8 cellular contexts compared by ENCODE assay signal in genomic region chr12:69359531-69360347, GRCh38. TPM values are rescaled to one million over a fixed set of nuclear protein-coding genes. Genes with fewer than 3 reads are reported as not detected.
DNase-seq lines count a peak whose midpoint lies in the region; ATAC-seq and TF ChIP-seq lines count a peak whose summit lies in the region.

YEATS4 (plus strand) TSS chr12:69359743; CDS start chr12:69359973, 230 bp downstream.

- H3K9ac ChIP-seq in IMR-90 (ENCODE audit: low read depth, low read length) (peak within 1 kb of the TSS; percentile 49), mucosa of stomach (ENCODE audit: low read length) (peak within 1 kb of the TSS; percentile 88)

- dilution Hi-C loops in IMR-90 (cut with HindIII; ENCODE audit: low sequenced_read_pairs, unreplicated experiment), result no loop called here

- TF ChIP-seq CTCF in IMR-90 (conservative IDR thresholded peaks at IDR 0.05; ENCODE audit: low read depth, low read length), result no peak

- no peaks in the 10 kb centered on the region for H3K9me3 ChIP-seq in IMR-90 (ENCODE audit: control insufficient read depth, insufficient read depth, low read length)
- H3K9me3 ChIP-seq in mucosa of stomach (ENCODE audit: control insufficient read depth, low read length), result no peaks in the 10 kb centered on the region

- H3K27me3 ChIP-seq in IMR-90 (ENCODE audit: control insufficient read depth, insufficient read depth, low read length), result 0 out of 2 replicates have a peak, but pooled peaks cover 2% of the 10 kb centered on the region
- no peaks in the 10 kb centered on the region for H3K27me3 ChIP-seq in mucosa of stomach (ENCODE audit: control insufficient read depth, insufficient read depth, low read length)

- peak within 1 kb of the TSS; percentile 9; the same call in 1 of the 2 replicates for H3K23ac ChIP-seq in IMR-90 (ENCODE audit: low read depth, low read length)

- H3K36me3 ChIP-seq in IMR-90 (ENCODE audit: control insufficient read depth, insufficient read depth, low read length) (no peaks in the 10 kb centered on the region), mucosa of stomach (ENCODE audit: control insufficient read depth, insufficient read depth, low read length) (no peaks in the 10 kb centered on the region)

- in situ Hi-C loops in IMR-90 (cut with MboI; ENCODE audit: low sequenced_read_pairs), result no loop called here

- intact Hi-C loops in IMR-90 (cut with micrococcal nuclease), result loop anchor here (10.0 kb wide), 1 partner anchor 375 kb away; the partner anchor contains the start of gene RAB3IP

- no peak within 1 kb of the TSS for H2BK15ac ChIP-seq in IMR-90 (ENCODE audit: low read depth, low read length)

- peak; percentile 95 for DNase-seq in DMS 273 (lab: John Stamatoyannopoulos, UW; ENCODE audit: unreplicated experiment)
- peak; percentile 88 for DNase-seq in IMR-90
- DNase-seq in OCI-M1 (lab: John Stamatoyannopoulos, UW), result peak; percentile 96
- peak; percentile 85 for DNase-seq in activated T-cell treated with anti-CD3 and anti-CD28 coated beads for 48 hours (ENCODE audit: low read depth)
- DNase-seq in erythroblast (lab: John Stamatoyannopoulos, UW), result peak; percentile 96 to 97
- peak; percentile 65 to 66 for DNase-seq in stimulated activated CD8-positive, alpha-beta memory T cell treated with anti-CD3 and anti-CD28 coated beads, Interleukin-7, amount 100 ng/mL, for 1 hour (ENCODE audit: low read depth in 2 of 2)

- peak; percentile 70; the same call in 1 of the 2 replicates for TF ChIP-seq POLR2A in IMR-90 (IDR thresholded peaks at IDR 0.05; ENCODE audit: low read depth, low read length)
- peak; percentile 90 for TF ChIP-seq POLR2A in erythroblast (IDR thresholded peaks at IDR 0.05; ENCODE audit: low read length)

- H2BK5ac ChIP-seq in IMR-90 (ENCODE audit: low read depth, low read length, poor library complexity, severe bottlenecking), result peak within 1 kb of the TSS; percentile 58

- peak within 1 kb of the TSS; percentile 77; the same call in 1 of the 2 replicates for H3K14ac ChIP-seq in IMR-90 (replicated peaks; ENCODE audit: low read depth, low read length)

- peak within 1 kb of the TSS; percentile 51 for H4K5ac ChIP-seq in IMR-90 (ENCODE audit: low read depth, low read length)

- peak within 1 kb of the TSS; percentile 78 to 86 for H4K8ac ChIP-seq in IMR-90 (ENCODE audit: low read depth in 2 of 2, low read length in 2 of 2)

- CTCF ChIA-PET in IMR-90 (lab: Yijun Ruan, JAX), result no interaction called here

- H3K9me1 ChIP-seq in IMR-90 (ENCODE audit: insufficient read depth, low read length), result no peaks in the 10 kb centered on the region

- peaks cover 3 to 4% of the 10 kb centered on the region in 2 experiments; a peak in 3 of 4 replicates for H3K79me1 ChIP-seq in IMR-90 (ENCODE audit: low read depth in 1 of 2, low read length in 2 of 2)

- BruUV-seq in IMR-90 (replicated peaks; lab: Mats Ljungman, UMichigan), result no TSS peak

- H3K4me1 ChIP-seq in IMR-90 (ENCODE audit: control insufficient read depth, insufficient read depth, low read length), result no peaks in the 10 kb centered on the region
- H3K4me1 ChIP-seq in mucosa of stomach (ENCODE audit: control insufficient read depth, insufficient read depth, low read length), result peaks cover 5% of the 10 kb centered on the region

- H2BK120ac ChIP-seq in IMR-90 (ENCODE audit: low read depth, low read length), result no peak within 1 kb of the TSS; the same call in 1 of the 2 replicates

- H3K27ac ChIP-seq in IMR-90 (ENCODE audit: insufficient read depth, low read length), result peak within 1 kb of the TSS; percentile 55

- H2AK5ac ChIP-seq in IMR-90 (ENCODE audit: low read depth, low read length), result no peak within 1 kb of the TSS

- 1% methylated on average over 54 of the region's 70 CpGs; no CpG with 5 or more reads in 1 of the 2 experiments for WGBS in IMR-90 (ENCODE audit: extremely low coverage in 2 of 2, insufficient read length in 1 of 2), 2 experiments

- H2AK9ac ChIP-seq in IMR-90 (replicated peaks; ENCODE audit: low read depth, low read length, poor library complexity), result peak within 1 kb of the TSS; percentile 87

- peak within 1 kb of the TSS; percentile 73 for H3K4me3 ChIP-seq in IMR-90 (ENCODE audit: insufficient read depth, low read depth, low read length)
- H3K4me3 ChIP-seq in mucosa of stomach (ENCODE audit: low read length), result peak within 1 kb of the TSS; percentile 58

- H3K4me2 ChIP-seq in IMR-90 (ENCODE audit: low read depth, low read length), result peak within 1 kb of the TSS; percentile 82

- peak within 1 kb of the TSS; percentile 63 for H3K4ac ChIP-seq in IMR-90 (ENCODE audit: low read depth, low read length)

- TF ChIP-seq RAD21 in IMR-90 (IDR thresholded peaks at IDR 0.05; ENCODE audit: low read length), result no peak

- ATAC-seq in GM21528 (IDR thresholded peaks at IDR 0.05; ENCODE audit: low FRiP score, unreplicated experiment), result peak; percentile 89
- peak; percentile 96 for ATAC-seq in IMR-90 (ENCODE audit: low read depth)

- no peak within 1 kb of the TSS for H2BK20ac ChIP-seq in IMR-90 (ENCODE audit: low read depth, low read length)

- H3K18ac ChIP-seq in IMR-90 (ENCODE audit: low read depth, low read length), result peak within 1 kb of the TSS; percentile 24; the same call in 1 of the 2 replicates

- H4K20me1 ChIP-seq in IMR-90 (ENCODE audit: insufficient read depth, low read length), result no peaks in the 10 kb centered on the region

- H4K91ac ChIP-seq in IMR-90 (ENCODE audit: insufficient read depth, low read depth, low read length), result peak within 1 kb of the TSS; percentile 24; the same call in 1 of the 2 replicates

- H3K56ac ChIP-seq in IMR-90 (ENCODE audit: extremely low read depth, insufficient read depth, low read length), result peak within 1 kb of the TSS; percentile 67; the same call in 1 of the 2 replicates

- POLR2A ChIA-PET in IMR-90 (lab: Charles Lee; ENCODE audit: unreplicated experiment), result no interaction called here

- peak within 1 kb of the TSS; percentile 98 for H2AFZ ChIP-seq in IMR-90 (replicated peaks; ENCODE audit: low read length, poor library complexity)

TF ChIP-seq in IMR-90, 13 proteins besides CTCF, POLR2A, EP300 and RAD21:
- TF ChIP-seq CHD1 (IDR thresholded peaks at IDR 0.05; ENCODE audit: low read depth, low read length) (no peak), RCOR1 (IDR thresholded peaks at IDR 0.05; ENCODE audit: insufficient replicate concordance, low read length) (peak; percentile 14), MAZ (IDR thresholded peaks at IDR 0.05; ENCODE audit: borderline replicate concordance, low read depth, low read length) (peak; percentile 26; the same call in 1 of the 2 replicates), MXI1 (IDR thresholded peaks at IDR 0.05; ENCODE audit: borderline replicate concordance, low read depth, low read length) (peak; percentile 84), BHLHE40 (IDR thresholded peaks at IDR 0.05; ENCODE audit: low read depth, low read length) (no peak)

RNA-seq across cellular contexts. Expression of gene YEATS4, which starts in this region (rescaled TPM):
- total RNA-seq in IMR-90 (2012; rRNA removed), result 15.1 and 17.8 TPM in 2 replicates
- polyA plus RNA-seq in IMR-90 (2012; rRNA removed), result 6.9 and 10.0 TPM in 2 replicates
- polyA plus RNA-seq in IMR-90 (2012; cell fraction: cytosol; rRNA removed), result 23.0 and 30.8 TPM in 2 replicates
- 7.0 and 14.9 TPM in 2 replicates for polyA plus RNA-seq in IMR-90 (2012; cell fraction: nucleus; rRNA removed; ENCODE audit: low replicate concordance)

Comparison
In these comparisons a context has a peak if more than half of its experiments do, and no peak if none do; other contexts are left out.
1. Peak in every context shown above with its lines: DNase-seq, ATAC-seq, H3K4me3 ChIP-seq and H3K27ac ChIP-seq.